In the genomic region with DNA sequence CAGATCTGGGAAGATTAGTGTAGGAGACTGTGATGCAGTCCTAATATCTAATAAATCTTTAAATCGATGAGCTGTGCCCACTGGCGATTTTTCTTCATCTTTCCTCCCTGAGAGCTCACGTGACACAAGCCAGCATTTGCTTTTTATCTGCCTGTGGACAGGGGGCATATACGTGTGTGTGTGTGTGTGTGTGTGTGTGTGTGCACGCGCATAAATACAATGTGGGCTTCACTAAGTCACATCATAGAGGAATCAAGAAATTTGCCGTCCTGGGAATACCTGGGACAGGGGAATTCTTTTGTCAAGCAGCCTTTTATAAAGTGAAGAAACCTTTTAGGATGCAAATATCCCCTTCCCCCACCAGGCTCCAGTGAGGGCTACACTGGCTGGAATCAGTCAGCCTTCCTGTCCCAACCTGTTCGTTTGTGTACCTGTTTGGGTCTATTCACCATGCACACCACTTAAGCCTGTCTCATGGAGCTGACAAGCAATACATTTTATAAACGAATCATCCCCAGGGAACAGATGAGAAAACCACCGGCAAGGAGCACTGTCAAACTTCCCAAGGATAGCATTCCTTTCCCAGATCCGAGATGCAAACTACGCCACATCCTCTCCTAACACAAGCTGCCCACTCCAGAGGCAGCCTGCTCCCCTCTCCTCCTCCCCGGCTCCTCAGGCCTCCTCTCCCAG, we compare ENCODE assay signal across 13 cellular contexts. TPM values are rescaled to one million over a fixed set of nuclear protein-coding genes. Genes with fewer than 3 reads are reported as not detected.
A peak's percentile ranks its signal among the peaks of the same experiment; 100 is the strongest.
DNase-seq lines count a peak whose midpoint lies in the region; ATAC-seq and TF ChIP-seq lines count a peak whose summit lies in the region.
"Had no signal": no experiment of that assay in that cellular context is flagged by ENCODE, and none has a peak within 500 bp of the region (broad histone marks: within the 10 kb centered on the region; RNA-seq: fewer than 3 reads in every experiment).

No MANE protein-coding gene starts in this region.

- peaks cover 4% of the 10 kb centered on the region for H3K4me1 ChIP-seq in right cardiac atrium (ENCODE audit: control insufficient read depth, insufficient read depth, low read length)

- no peak for ATAC-seq in right cardiac atrium
- no peak for ATAC-seq in Right ventricle myocardium inferior
- ATAC-seq in GM21737 (IDR thresholded peaks at IDR 0.05; ENCODE audit: unreplicated experiment): no peak
- no peak for ATAC-seq in left colon

- in situ Hi-C loops in GM13976 (cut with MboI; ENCODE audit: low sequenced_read_pairs, unreplicated experiment): no loop called here

- peaks cover 0 to 4% (median 0%) of the 10 kb centered on the region in 3 donors for H3K36me3 Mint-ChIP-seq in immature natural killer cell
- H3K36me3 Mint-ChIP-seq in type B pancreatic cell: no peaks in the 10 kb centered on the region
- H3K36me3 Mint-ChIP-seq: activated CD4-positive, alpha-beta memory T cell treated with anti-CD3 and anti-CD28 coated beads for 36 hours had no signal

- H3K9me3 ChIP-seq in right cardiac atrium (ENCODE audit: control insufficient read depth, low read length): no peaks in the 10 kb centered on the region
- H3K9me3 ChIP-seq: adrenal gland, lower lobe of right lung, SJSA1 had no signal

- intact Hi-C loops in right cardiac atrium (cut with DNase I) (loop anchor here in 3 of 4 donors (2.0 to 10.0 kb wide), 4 partner anchors 73 to 433 kb away; no protein-coding TSS in a partner anchor), Right ventricle myocardium inferior (cut with DNase I) (loop anchor here (5.0 kb wide), 1 partner anchor 136 kb away; no protein-coding TSS in a partner anchor), left colon (cut with DNase I, micrococcal nuclease) (no loop called here)

- no peak overlapping the region for H3K27ac Mint-ChIP-seq in immature natural killer cell
- H3K27ac Mint-ChIP-seq in type B pancreatic cell: peak overlapping the region; percentile 58
- H3K27ac Mint-ChIP-seq: activated CD4-positive, alpha-beta memory T cell treated with anti-CD3 and anti-CD28 coated beads for 36 hours had no signal

- H3K9me3 Mint-ChIP-seq in immature natural killer cell (no peaks in the 10 kb centered on the region), type B pancreatic cell (no peaks in the 10 kb centered on the region)
- H3K9me3 Mint-ChIP-seq: activated CD4-positive, alpha-beta memory T cell treated with anti-CD3 and anti-CD28 coated beads for 36 hours had no signal

- 49% methylated on average over 13 of the region's 13 CpGs for WGBS in right cardiac atrium

- H3K27ac ChIP-seq in right cardiac atrium (ENCODE audit: low read length) (no peak overlapping the region), VCaP (peak overlapping the region; percentile 97)
- H3K27ac ChIP-seq: SJSA1 had no signal

- H3K4me3 ChIP-seq in right cardiac atrium (ENCODE audit: low read length): peak overlapping the region; percentile 90
- H3K4me3 ChIP-seq: SJSA1 had no signal

- H3K4me1 Mint-ChIP-seq in immature natural killer cell (peaks cover 3 to 6% of the 10 kb centered on the region in 2 donors), type B pancreatic cell (ENCODE audit: unreplicated experiment) (peaks cover 47% of the 10 kb centered on the region)

- H3K27me3 Mint-ChIP-seq in immature natural killer cell (ENCODE audit: low read depth in 3 of 3) (peaks cover 9 to 16% (median 14%) of the 10 kb centered on the region in 3 donors), type B pancreatic cell (peaks cover 36% of the 10 kb centered on the region)

- DNase-seq in right cardiac atrium (no peak), Right ventricle myocardium inferior (ENCODE audit: missing footprints) (no peak), immature natural killer cell (no peak), type B pancreatic cell (ENCODE audit: extremely low spot score, unreplicated experiment) (no peak), GM13976 (ENCODE audit: low spot score) (no peak), left colon (no peak)
- DNase-seq: activated CD4-positive, alpha-beta memory T cell treated with anti-CD3 and anti-CD28 coated beads for 36 hours; lower lobe of right lung; MV-4-11 had no signal

- H3K4me3 Mint-ChIP-seq in immature natural killer cell (peak overlapping the region in 4 of 5 donors; percentile 23 to 57 (median 42)), type B pancreatic cell (peak overlapping the region; percentile 85)
- H3K4me3 Mint-ChIP-seq: activated CD4-positive, alpha-beta memory T cell treated with anti-CD3 and anti-CD28 coated beads for 36 hours had no signal

- TF ChIP-seq CTCF in VCaP (conservative IDR thresholded peaks at IDR 0.05) (no peak), type B pancreatic cell (conservative IDR thresholded peaks at IDR 0.05) (no peak), GM13976 (IDR thresholded peaks at IDR 0.05; ENCODE audit: borderline replicate concordance, control extremely low read depth, extremely low read depth, insufficient read depth, missing control alignments) (no peak)

- no peaks in the 10 kb centered on the region for H3K27me3 ChIP-seq in right cardiac atrium (ENCODE audit: control insufficient read depth, insufficient read depth)
- H3K27me3 ChIP-seq: adrenal gland, SJSA1 had no signal

RNA-seq across cellular contexts. Expression of a gene that starts 2.7 kb away (rescaled TPM):
- total RNA-seq in right cardiac atrium (10 to 100 TPM; 20.1 to 39.2 (median 27.0) TPM), Right ventricle myocardium inferior (8.1 TPM), type B pancreatic cell (ENCODE audit: low replicate concordance) (14.4 and 29.1 TPM in 2 replicates), left colon (100 to 1,000 TPM; 147 to 150 TPM)
- polyA plus RNA-seq in right cardiac atrium (11.2 TPM), immature natural killer cell (not detected)

Comparison
In these comparisons a context has a peak if more than half of its experiments do, and no peak if none do; other contexts are left out.
1. intact Hi-C loops: an anchor here in right cardiac atrium (2.0 to 10.0 kb wide) and Right ventricle myocardium inferior (5.0 kb wide); none called in left colon.